ENCODE assay signal across 23 cellular contexts in the genomic region with DNA sequence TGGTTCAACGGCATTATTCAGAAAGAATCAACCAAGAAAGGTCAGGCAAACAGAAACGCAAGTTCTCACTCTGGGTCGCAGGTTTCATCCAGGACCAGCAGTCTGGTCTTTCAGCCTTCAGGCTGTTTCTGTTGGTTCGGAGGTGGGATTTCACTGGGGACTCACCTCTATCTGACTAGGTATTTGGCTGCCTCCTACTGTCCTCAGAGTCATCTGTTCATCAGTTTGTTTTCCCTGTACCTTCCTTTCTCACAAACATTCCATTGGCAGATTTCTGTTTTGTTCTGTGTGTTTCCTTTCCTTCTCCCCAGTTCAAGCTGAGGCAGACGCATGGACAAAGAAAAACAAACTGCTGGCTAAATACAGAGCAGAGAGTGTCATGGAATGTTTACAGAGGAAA.
DNase-seq lines count a peak whose midpoint lies in the region; ATAC-seq and TF ChIP-seq lines count a peak whose summit lies in the region.
"Had no signal": no experiment of that assay in that cellular context is flagged by ENCODE, and none has a peak within 500 bp of the region (broad histone marks: within the 10 kb centered on the region; RNA-seq: fewer than 3 reads in every experiment).

No MANE protein-coding gene starts in this region.

- H3K79me2 ChIP-seq in H9 (ENCODE audit: insufficient read depth, low read length) = no peaks in the 10 kb centered on the region

- H3K36me3 Mint-ChIP-seq in H9 (ENCODE audit: insufficient read depth in 1 of 3, low read depth in 3 of 3) (no peaks in the 10 kb centered on the region; a peak in 1 of 7 replicates), chondrocyte (ENCODE audit: low read depth) (peaks cover 1% of the 10 kb centered on the region), osteocyte (ENCODE audit: unreplicated experiment) (no peaks in the 10 kb centered on the region)
- H3K36me3 Mint-ChIP-seq: CD4-positive, CD25-positive, alpha-beta regulatory T cell had no signal

- no peak overlapping the region for H2BK12ac ChIP-seq in H9 (ENCODE audit: insufficient read length, low read depth, low read length)

- DNase-seq in H9 (peak; percentile 35), chondrocyte (ENCODE audit: low spot score) (no peak), iPS-NIHi7 (ENCODE audit: extremely low spot score) (peak; percentile 30), osteocyte (ENCODE audit: extremely low spot score, unreplicated experiment) (no peak), NCI-H446 (lab: John Stamatoyannopoulos, UW) (no peak), suprapubic skin (ENCODE audit: low spot score in 2 of 2) (no peak)
- no peak for DNase-seq in activated effector memory CD4-positive, alpha-beta T cell treated with Interleukin-2 at 50 U/mL for 16 hours
- DNase-seq: CD4-positive, CD25-positive, alpha-beta regulatory T cell; GOT3; Kasumi-1; MV-4-11; NCI-H1105; NCI-H1436 treated with DMSO at 0.1 percent for 48 hours; NCI-H1930; NCI-H2107; NCI-H524 treated with DMSO at 0.1 percent for 48 hours; NCI-H774; PC-3 had no signal

- no peak overlapping the region for H2AK5ac ChIP-seq in H9 (ENCODE audit: insufficient read length, low read length)

- no peak for TF ChIP-seq EP300 in suprapubic skin (IDR thresholded peaks at IDR 0.05)

- no peak overlapping the region for H3K56ac ChIP-seq in H9 (ENCODE audit: insufficient read length, low read depth, low read length)

- no peak overlapping the region for H3K4ac ChIP-seq in H9 (ENCODE audit: low read depth, low read length)

- peaks cover 9 to 10% of the 10 kb centered on the region in 2 experiments for H3K4me1 Mint-ChIP-seq in H9
- peaks cover 16% of the 10 kb centered on the region for H3K4me1 Mint-ChIP-seq in chondrocyte (ENCODE audit: low read depth)
- H3K4me1 Mint-ChIP-seq in osteocyte (ENCODE audit: unreplicated experiment) = peaks cover 12% of the 10 kb centered on the region

- H3K4me1 ChIP-seq in H9 (ENCODE audit: insufficient read depth, low read length) (no peaks in the 10 kb centered on the region; the same call in 1 of the 2 replicates), suprapubic skin (no peaks in the 10 kb centered on the region)
- H3K4me1 ChIP-seq: BLaER1 had no signal

- no peak overlapping the region for H4K8ac ChIP-seq in H9 (replicated peaks; ENCODE audit: insufficient read length, low read depth, low read length)

- H2AFZ ChIP-seq in H9 (ENCODE audit: low read length) = no peak overlapping the region

- H2BK120ac ChIP-seq in H9 (ENCODE audit: low read depth, low read length, poor library complexity, severe bottlenecking) = no peak overlapping the region

- H3K23me2 ChIP-seq in H9 (ENCODE audit: insufficient read length, low read depth, low read length, poor library complexity, severe bottlenecking) = no peaks in the 10 kb centered on the region

- no peak overlapping the region for H3K14ac ChIP-seq in H9 (ENCODE audit: insufficient read depth, low read length)

- no peak overlapping the region for H2BK5ac ChIP-seq in H9 (ENCODE audit: insufficient read length, low read length)

- H3K27ac ChIP-seq in H9 (ENCODE audit: insufficient read length, low read depth, low read length) = no peak overlapping the region
- no peak overlapping the region for H3K27ac ChIP-seq in suprapubic skin
- H3K27ac ChIP-seq: BLaER1 had no signal

- H3K4me3 ChIP-seq in suprapubic skin = no peak overlapping the region
- H3K4me3 ChIP-seq: BLaER1, K562 had no signal

- H3K4me3 Mint-ChIP-seq in H9 (no peak overlapping the region), chondrocyte (ENCODE audit: unreplicated experiment) (no peak overlapping the region), osteocyte (ENCODE audit: unreplicated experiment) (no peak overlapping the region)
- H3K4me3 Mint-ChIP-seq: CD4-positive, CD25-positive, alpha-beta regulatory T cell had no signal

- H3K27ac Mint-ChIP-seq in H9 (peak overlapping the region in 2 of 3 experiments; percentile 31 to 44; a peak in 2 of 7 replicates), chondrocyte (ENCODE audit: unreplicated experiment) (peak overlapping the region; percentile 23), osteocyte (ENCODE audit: unreplicated experiment) (peak overlapping the region; percentile 50)

- H3T11ph ChIP-seq in H9 (ENCODE audit: low read length) = no peak overlapping the region

- no peak overlapping the region for H3K18ac ChIP-seq in H9 (ENCODE audit: insufficient read length, low read depth, low read length)

- TF ChIP-seq CTCF in H9 (conservative IDR thresholded peaks at IDR 0.05) (no peak; the same call in 2 of the 3 replicates), chondrocyte (IDR thresholded peaks at IDR 0.05) (peak; percentile 45), osteocyte (IDR thresholded peaks at IDR 0.05) (peak; percentile 35), suprapubic skin (IDR thresholded peaks at IDR 0.05) (no peak)

- H3K4me2 ChIP-seq in H9 (ENCODE audit: insufficient read depth, insufficient read length, low read length) = no peak overlapping the region
- H3K4me2 ChIP-seq: BLaER1 had no signal

- H3K27me3 Mint-ChIP-seq in H9 (ENCODE audit: low read depth) (no peaks in the 10 kb centered on the region; the same call in 1 of the 2 replicates), chondrocyte (ENCODE audit: low read depth) (no peaks in the 10 kb centered on the region), osteocyte (ENCODE audit: unreplicated experiment) (no peaks in the 10 kb centered on the region)
- H3K27me3 Mint-ChIP-seq: CD4-positive, CD25-positive, alpha-beta regulatory T cell had no signal

- H3K27me3 ChIP-seq in H9 (ENCODE audit: insufficient read depth, low read length) (no peaks in the 10 kb centered on the region), suprapubic skin (no peaks in the 10 kb centered on the region)
- H3K27me3 ChIP-seq: BLaER1 had no signal

- H3K9me3 ChIP-seq in H9 (ENCODE audit: control insufficient read depth, low read depth, low read length) = no peaks in the 10 kb centered on the region
- H3K9me3 ChIP-seq in suprapubic skin = no peaks in the 10 kb centered on the region

- WGBS in H9 (ENCODE audit: extremely low coverage, insufficient read length, low lambda C conversion rate) = no CpG with 5 or more reads among the region's 5 CpGs
- WGBS in suprapubic skin = 85% methylated on average over 5 of the region's 5 CpGs

- no peak overlapping the region for H2BK15ac ChIP-seq in H9 (ENCODE audit: low read depth, low read length)

- ATAC-seq in HG03439 (IDR thresholded peaks at IDR 0.05; ENCODE audit: unreplicated experiment) = no peak
- ATAC-seq: HepG2, PC-3, SK-N-SH treated with all-trans-retinoic acid at 6 μM for 48 hours had no signal

- H2BK20ac ChIP-seq in H9 (ENCODE audit: low read depth, low read length, poor library complexity, severe bottlenecking) = no peak overlapping the region

- peaks cover 3 to 4% of the 10 kb centered on the region in 2 experiments; a peak in 3 of 5 replicates for H3K9me3 Mint-ChIP-seq in H9
- peaks cover 11% of the 10 kb centered on the region for H3K9me3 Mint-ChIP-seq in chondrocyte (ENCODE audit: low read depth)
- H3K9me3 Mint-ChIP-seq in osteocyte (ENCODE audit: unreplicated experiment) = peaks cover 15% of the 10 kb centered on the region

- no peaks in the 10 kb centered on the region for H3K36me3 ChIP-seq in suprapubic skin
- H3K36me3 ChIP-seq: BLaER1 had no signal

- H4K5ac ChIP-seq in H9 (ENCODE audit: insufficient read length, low read depth, low read length) = no peak overlapping the region

- no peak overlapping the region for H3K23ac ChIP-seq in H9 (ENCODE audit: insufficient read length, low read depth, low read length)

- no peaks in the 10 kb centered on the region for H4K20me1 ChIP-seq in H9 (ENCODE audit: control insufficient read depth, insufficient read depth, insufficient read length)
- H4K20me1 ChIP-seq: BLaER1 had no signal

- no peaks in the 10 kb centered on the region for H3K79me1 ChIP-seq in H9 (ENCODE audit: insufficient read depth, low read depth, low read length, poor library complexity, severe bottlenecking)

- no peak overlapping the region for H4K91ac ChIP-seq in H9 (ENCODE audit: insufficient read length, low read depth, low read length)

- no peak for TF ChIP-seq POLR2A in suprapubic skin (IDR thresholded peaks at IDR 0.05)

- no peak overlapping the region for H3K9ac ChIP-seq in H9 (ENCODE audit: extremely low read depth, insufficient read length, low read length)
- H3K9ac ChIP-seq: BLaER1 had no signal

Comparison
In these comparisons a context has a peak if more than half of its experiments do, and no peak if none do; other contexts are left out.
1. DNase-seq: peak in H9 (single experiment) and iPS-NIHi7 (single experiment); none in chondrocyte (single experiment), osteocyte (single experiment), NCI-H446 (0 of 2), suprapubic skin (0 of 2) and activated effector memory CD4-positive, alpha-beta T cell treated with Interleukin-2 at 50 U/mL for 16 hours (single experiment).
2. CTCF ChIP-seq: peak in chondrocyte (single experiment) and osteocyte (single experiment); none in H9 (single experiment) and suprapubic skin (0 of 2).
3. Peak in every context shown above with its lines, with median percentiles within 50 percentile points of each other: H3K27ac Mint-ChIP-seq.